9 cellular contexts compared by ENCODE assay signal in genomic region chr15:43662293-43662692, GRCh38. TPM values are rescaled to one million over a fixed set of nuclear protein-coding genes. Genes with fewer than 3 reads are reported as not detected.
"Had no signal": no experiment of that assay in that cellular context is flagged by ENCODE, and none has a peak within 500 bp of the region (broad histone marks: within the 10 kb centered on the region; RNA-seq: fewer than 3 reads in every experiment).

No MANE protein-coding gene starts in this region.

RNA-seq across cellular contexts. Expression of gene CKMT1A, which starts 31.4 kb away (rescaled TPM):
- total RNA-seq: naive thymus-derived CD8-positive, alpha-beta T cell; natural killer cell treated with Interleukin-12 subunit alpha and Interleukin-12 subunit beta and Interleukin-15 and Interleukin-18, amount 100 ng/mL, for 72 hours; osteocyte; posterior vena cava; pulmonary artery endothelial cell; uterus had no signal
- polyA plus RNA-seq: naive thymus-derived CD8-positive, alpha-beta T cell; smooth muscle cell; spleen had no signal

RNA-seq across cellular contexts. Expression of gene STRC, which starts 43.7 kb away (rescaled TPM):
- total RNA-seq: upper lobe of right lung had no signal
